1 cellular context compared by ENCODE assay signal in the genomic region with DNA sequence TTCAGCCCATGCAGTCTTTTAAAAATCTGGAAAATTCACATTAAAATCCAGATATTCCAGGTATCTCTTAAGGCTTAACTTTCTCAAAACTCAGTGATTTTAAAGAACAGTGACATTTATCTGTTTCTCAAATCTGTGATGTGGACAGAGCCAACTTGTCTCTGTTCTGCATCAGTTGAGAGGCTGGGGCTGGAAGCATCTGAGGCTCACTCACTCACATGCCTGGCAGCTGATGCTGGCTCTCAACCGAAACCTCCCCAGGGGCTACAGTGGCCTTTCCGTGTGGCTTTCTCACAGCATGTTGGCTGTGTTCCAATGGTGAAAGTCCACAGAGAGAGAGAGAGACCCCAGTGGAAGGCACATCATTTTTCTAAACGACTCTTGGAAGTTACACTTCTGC.
A peak's percentile ranks its signal among the peaks of the same experiment; 100 is the strongest.
TF ChIP-seq lines count a peak whose summit lies in the region.

No MANE protein-coding gene starts in this region.

TF ChIP-seq in SK-N-SH, 30 proteins besides CTCF, POLR2A, EP300 and RAD21 (continued from another document):
- TF ChIP-seq NRF1 (IDR thresholded peaks at IDR 0.05; ENCODE audit: low read depth, low read length) = no peak
- TF ChIP-seq, protein P1, sequence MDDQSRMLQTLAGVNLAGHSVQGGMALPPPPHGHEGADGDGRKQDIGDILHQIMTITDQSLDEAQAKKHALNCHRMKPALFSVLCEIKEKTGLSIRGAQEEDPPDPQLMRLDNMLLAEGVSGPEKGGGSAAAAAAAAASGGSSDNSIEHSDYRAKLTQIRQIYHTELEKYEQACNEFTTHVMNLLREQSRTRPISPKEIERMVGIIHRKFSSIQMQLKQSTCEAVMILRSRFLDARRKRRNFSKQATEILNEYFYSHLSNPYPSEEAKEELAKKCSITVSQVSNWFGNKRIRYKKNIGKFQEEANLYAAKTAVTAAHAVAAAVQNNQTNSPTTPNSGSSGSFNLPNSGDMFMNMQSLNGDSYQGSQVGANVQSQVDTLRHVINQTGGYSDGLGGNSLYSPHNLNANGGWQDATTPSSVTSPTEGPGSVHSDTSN (IDR thresholded peaks at IDR 0.05) = peak; percentile 52; the same call in 1 of the 2 replicates
- no peak; the same call in 1 of the 2 replicates for TF ChIP-seq NFIC (IDR thresholded peaks at IDR 0.05; ENCODE audit: borderline replicate concordance)
- TF ChIP-seq TAF1 (IDR thresholded peaks at IDR 0.05; ENCODE audit: borderline replicate concordance, low read depth, low read length) = no peak
- no peak for TF ChIP-seq RFX5 (IDR thresholded peaks at IDR 0.05; ENCODE audit: low read length)
- no peak for TF ChIP-seq JUND (IDR thresholded peaks at IDR 0.05)
- peak; percentile 71 for TF ChIP-seq TCF12 (IDR thresholded peaks at IDR 0.05)
